ENCODE assay signal across 1 cellular context in the genomic region with DNA sequence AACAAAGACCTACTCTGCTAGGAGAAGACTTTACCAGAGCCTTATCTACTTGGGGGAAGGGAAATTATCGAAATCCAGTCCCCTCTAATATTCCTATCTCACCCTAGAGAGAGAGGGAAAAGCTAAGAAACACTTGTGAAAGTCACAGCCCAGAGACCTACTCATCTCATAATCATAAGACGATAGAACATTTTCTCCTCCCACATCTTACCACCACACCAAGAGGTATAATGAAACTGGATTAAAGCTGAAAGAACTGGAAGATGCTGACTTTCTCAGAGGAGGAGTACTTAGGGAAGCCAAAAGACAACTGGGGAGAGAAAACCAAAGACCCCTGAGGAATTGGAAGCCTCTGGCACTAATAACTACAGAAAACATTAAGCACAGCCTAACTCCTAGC.
TF ChIP-seq lines count a peak whose summit lies in the region.

No MANE protein-coding gene starts in this region.

TF ChIP-seq in GM12878, 131 proteins besides CTCF, POLR2A, EP300 and RAD21:
- TF ChIP-seq MAX (IDR thresholded peaks at IDR 0.05; ENCODE audit: low read depth, low read length) (no peak), CHD2 (IDR thresholded peaks at IDR 0.05; ENCODE audit: borderline replicate concordance, low read depth, low read length) (no peak), SUPT20H (IDR thresholded peaks at IDR 0.05; ENCODE audit: borderline replicate concordance, control insufficient read depth, low read depth, low read length) (no peak), RB1 (IDR thresholded peaks at IDR 0.05; ENCODE audit: borderline replicate concordance) (no peak), JUND (IDR thresholded peaks at IDR 0.05; ENCODE audit: low read depth, low read length) (no peak), TCF7 (IDR thresholded peaks at IDR 0.05; ENCODE audit: borderline replicate concordance) (no peak), SIN3A (IDR thresholded peaks at IDR 0.05; ENCODE audit: low read depth, low read length) (no peak), ZBTB33 (IDR thresholded peaks at IDR 0.05) (no peak), PBX3 (IDR thresholded peaks at IDR 0.05; ENCODE audit: insufficient replicate concordance, low read depth, low read length) (no peak), CREB1 (IDR thresholded peaks at IDR 0.05; ENCODE audit: low read depth) (no peak), HDAC2 (IDR thresholded peaks at IDR 0.05) (no peak), ATF7 (IDR thresholded peaks at IDR 0.05; ENCODE audit: low read depth) (no peak)
- TF ChIP-seq, protein P1, sequence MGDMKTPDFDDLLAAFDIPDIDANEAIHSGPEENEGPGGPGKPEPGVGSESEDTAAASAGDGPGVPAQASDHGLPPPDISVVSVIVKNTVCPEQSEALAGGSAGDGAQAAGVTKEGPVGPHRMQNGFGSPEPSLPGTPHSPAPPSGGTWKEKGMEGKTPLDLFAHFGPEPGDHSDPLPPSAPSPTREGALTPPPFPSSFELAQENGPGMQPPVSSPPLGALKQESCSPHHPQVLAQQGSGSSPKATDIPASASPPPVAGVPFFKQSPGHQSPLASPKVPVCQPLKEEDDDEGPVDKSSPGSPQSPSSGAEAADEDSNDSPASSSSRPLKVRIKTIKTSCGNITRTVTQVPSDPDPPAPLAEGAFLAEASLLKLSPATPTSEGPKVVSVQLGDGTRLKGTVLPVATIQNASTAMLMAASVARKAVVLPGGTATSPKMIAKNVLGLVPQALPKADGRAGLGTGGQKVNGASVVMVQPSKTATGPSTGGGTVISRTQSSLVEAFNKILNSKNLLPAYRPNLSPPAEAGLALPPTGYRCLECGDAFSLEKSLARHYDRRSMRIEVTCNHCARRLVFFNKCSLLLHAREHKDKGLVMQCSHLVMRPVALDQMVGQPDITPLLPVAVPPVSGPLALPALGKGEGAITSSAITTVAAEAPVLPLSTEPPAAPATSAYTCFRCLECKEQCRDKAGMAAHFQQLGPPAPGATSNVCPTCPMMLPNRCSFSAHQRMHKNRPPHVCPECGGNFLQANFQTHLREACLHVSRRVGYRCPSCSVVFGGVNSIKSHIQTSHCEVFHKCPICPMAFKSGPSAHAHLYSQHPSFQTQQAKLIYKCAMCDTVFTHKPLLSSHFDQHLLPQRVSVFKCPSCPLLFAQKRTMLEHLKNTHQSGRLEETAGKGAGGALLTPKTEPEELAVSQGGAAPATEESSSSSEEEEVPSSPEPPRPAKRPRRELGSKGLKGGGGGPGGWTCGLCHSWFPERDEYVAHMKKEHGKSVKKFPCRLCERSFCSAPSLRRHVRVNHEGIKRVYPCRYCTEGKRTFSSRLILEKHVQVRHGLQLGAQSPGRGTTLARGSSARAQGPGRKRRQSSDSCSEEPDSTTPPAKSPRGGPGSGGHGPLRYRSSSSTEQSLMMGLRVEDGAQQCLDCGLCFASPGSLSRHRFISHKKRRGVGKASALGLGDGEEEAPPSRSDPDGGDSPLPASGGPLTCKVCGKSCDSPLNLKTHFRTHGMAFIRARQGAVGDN (IDR thresholded peaks at IDR 0.05) = no peak
